Comparison of ENCODE assay signal across 2 cellular contexts in genomic region chr3:52842424-52842823, GRCh38.
TF ChIP-seq lines count a peak whose summit lies in the region.

No MANE protein-coding gene starts in this region.

TF ChIP-seq in liver, 16 proteins besides CTCF, POLR2A, EP300 and RAD21:
- TF ChIP-seq FOXA2 (IDR thresholded peaks at IDR 0.05) = no peak
- peak; percentile 53 to 67 for TF ChIP-seq HNF4A (conservative IDR thresholded peaks at IDR 0.05)
- TF ChIP-seq SP1 (IDR thresholded peaks at IDR 0.05) = peak; percentile 74
- no peak for TF ChIP-seq TAF1 (conservative IDR thresholded peaks at IDR 0.05)
- TF ChIP-seq JUND (IDR thresholded peaks at IDR 0.05) = no peak
- no peak for TF ChIP-seq ZBTB33 (IDR thresholded peaks at IDR 0.05)
- peak; percentile 76 for TF ChIP-seq YY1 (IDR thresholded peaks at IDR 0.05)
- no peak for TF ChIP-seq MAX (IDR thresholded peaks at IDR 0.05)
- no peak for TF ChIP-seq NR2F2 (IDR thresholded peaks at IDR 0.05)
- peak; percentile 30 for TF ChIP-seq HNF4G (IDR thresholded peaks at IDR 0.05)
- TF ChIP-seq RXRA (IDR thresholded peaks at IDR 0.05) = peak in 1 of 2 donors; percentile 51
- no peak for TF ChIP-seq GABPA (IDR thresholded peaks at IDR 0.05 in 1 of 2, conservative IDR thresholded peaks at IDR 0.05 in 1 of 2)
- TF ChIP-seq FOXA1 (IDR thresholded peaks at IDR 0.05) = no peak
- TF ChIP-seq EGR1 (IDR thresholded peaks at IDR 0.05; ENCODE audit: low read depth in 2 of 2) = no peak
- TF ChIP-seq REST (IDR thresholded peaks at IDR 0.05) = peak; percentile 77
- TF ChIP-seq ATF3 (IDR thresholded peaks at IDR 0.05) = no peak
TF ChIP-seq in liver: peak in this region for 6.

TF ChIP-seq in HepG2, 621 proteins besides CTCF, POLR2A, EP300 and RAD21:
- no peak for TF ChIP-seq SAFB2 (CRISPR knock-in tag; IDR thresholded peaks at IDR 0.05; ENCODE audit: borderline replicate concordance, low read depth)
- TF ChIP-seq RCOR2 (CRISPR knock-in tag; IDR thresholded peaks at IDR 0.05) = no peak
- TF ChIP-seq MAX (IDR thresholded peaks at IDR 0.05) = no peak
- no peak for TF ChIP-seq BCL6 (CRISPR knock-in tag; IDR thresholded peaks at IDR 0.05)
- TF ChIP-seq SNAPC5 (CRISPR knock-in tag; IDR thresholded peaks at IDR 0.05; ENCODE audit: borderline replicate concordance) = no peak
- TF ChIP-seq ZNF83 (CRISPR knock-in tag; IDR thresholded peaks at IDR 0.05; ENCODE audit: borderline replicate concordance) = no peak
- no peak for TF ChIP-seq SNAPC2 (CRISPR knock-in tag; IDR thresholded peaks at IDR 0.05)
